In genomic region chr1:167627865-167628641, GRCh38 we compare ENCODE assay signal across 1 cellular context.
TF ChIP-seq lines count a peak whose summit lies in the region.

No MANE protein-coding gene starts in this region.

TF ChIP-seq in K562, 482 proteins besides CTCF, POLR2A, EP300 and RAD21 (continued from another document and continues in another):
- TF ChIP-seq E2F4 (CRISPR knock-in tag; IDR thresholded peaks at IDR 0.05; ENCODE audit: low read depth) (no peak), YBX1 (IDR thresholded peaks at IDR 0.05) (no peak), SMAD3 (CRISPR knock-in tag; conservative IDR thresholded peaks at IDR 0.05) (peak; percentile 7; the same call in 1 of the 2 replicates), NKRF (IDR thresholded peaks at IDR 0.05; ENCODE audit: borderline replicate concordance) (0 out of 2 replicates have a peak, but pooled peaks have one; percentile 57), ZNF277 (CRISPR knock-in tag; IDR thresholded peaks at IDR 0.05; ENCODE audit: borderline replicate concordance) (no peak), BACH1 (tag; IDR thresholded peaks at IDR 0.05) (peak; percentile 74), SOX6 (IDR thresholded peaks at IDR 0.05) (peak; percentile 94), SREBF2 (CRISPR knock-in tag; IDR thresholded peaks at IDR 0.05) (no peak), FOXK1 (CRISPR knock-in tag; IDR thresholded peaks at IDR 0.05; ENCODE audit: borderline replicate concordance) (no peak; the same call in 1 of the 2 replicates), SNRNP70 (optimal IDR thresholded peaks at IDR 0.05; ENCODE audit: low read depth, low read length) (no peak), KLF16 (IDR thresholded peaks at IDR 0.05) (peak; percentile 90), TFAM (CRISPR knock-in tag; conservative IDR thresholded peaks at IDR 0.05) (no peak), ZNF174 (CRISPR knock-in tag; IDR thresholded peaks at IDR 0.05) (no peak; the same call in 1 of the 2 replicates), HNRNPK (IDR thresholded peaks at IDR 0.05; ENCODE audit: low read depth, low read length, poor library complexity, severe bottlenecking) (no peak), ZNF239 (CRISPR knock-in tag; IDR thresholded peaks at IDR 0.05) (0 out of 2 replicates have a peak, but pooled peaks have one; percentile 34), ETS2 (tag; IDR thresholded peaks at IDR 0.05; ENCODE audit: borderline replicate concordance, poor library complexity, severe bottlenecking) (no peak), ZEB2 (IDR thresholded peaks at IDR 0.05) (peak; percentile 99), MLX (CRISPR knock-in tag; conservative IDR thresholded peaks at IDR 0.05) (0 out of 4 replicates have a peak, but pooled peaks of 1 of the 2 experiments have one; percentile 7), SMARCA5 (IDR thresholded peaks at IDR 0.05) (0 out of 2 replicates have a peak, but pooled peaks have one; percentile 16), NR2F6 (CRISPR knock-in tag; IDR thresholded peaks at IDR 0.05) (no peak), ZNF143 (CRISPR knock-in tag; IDR thresholded peaks at IDR 0.05) (no peak), MTA2 (IDR thresholded peaks at IDR 0.05; ENCODE audit: low read depth) (peak; percentile 79), ZSCAN29 (IDR thresholded peaks at IDR 0.05) (no peak), NCOA2 (IDR thresholded peaks at IDR 0.05; ENCODE audit: partially characterized antibody in 2 of 2) (no peak), PPARD (CRISPR knock-in tag; IDR thresholded peaks at IDR 0.05) (no peak), FOXP1 (CRISPR knock-in tag; IDR thresholded peaks at IDR 0.05) (peak; percentile 57), KDM1A (IDR thresholded peaks at IDR 0.05) (peak; percentile 91 to 93), TRIM24 (IDR thresholded peaks at IDR 0.05) (peak; percentile 79 to 87), POLR3G (IDR thresholded peaks at IDR 0.05; ENCODE audit: extremely low read depth, insufficient read length, insufficient replicate concordance) (no peak), SAP30 (IDR thresholded peaks at IDR 0.05; ENCODE audit: borderline replicate concordance, insufficient read depth, low read depth, low read length, poor library complexity, severe bottlenecking) (no peak), SMARCB1 (IDR thresholded peaks at IDR 0.05; ENCODE audit: insufficient read length, low read depth) (no peak), PTBP1 (IDR thresholded peaks at IDR 0.05; ENCODE audit: low read depth, low read length) (no peak), ZNF695 (CRISPR knock-in tag; IDR thresholded peaks at IDR 0.05) (0 out of 2 replicates have a peak, but pooled peaks have one; percentile 22), NBN (IDR thresholded peaks at IDR 0.05; ENCODE audit: low read depth) (peak; percentile 98), EHMT2 (IDR thresholded peaks at IDR 0.05) (0 out of 2 replicates have a peak, but pooled peaks have one; percentile 49)
- TF ChIP-seq, protein P1, sequence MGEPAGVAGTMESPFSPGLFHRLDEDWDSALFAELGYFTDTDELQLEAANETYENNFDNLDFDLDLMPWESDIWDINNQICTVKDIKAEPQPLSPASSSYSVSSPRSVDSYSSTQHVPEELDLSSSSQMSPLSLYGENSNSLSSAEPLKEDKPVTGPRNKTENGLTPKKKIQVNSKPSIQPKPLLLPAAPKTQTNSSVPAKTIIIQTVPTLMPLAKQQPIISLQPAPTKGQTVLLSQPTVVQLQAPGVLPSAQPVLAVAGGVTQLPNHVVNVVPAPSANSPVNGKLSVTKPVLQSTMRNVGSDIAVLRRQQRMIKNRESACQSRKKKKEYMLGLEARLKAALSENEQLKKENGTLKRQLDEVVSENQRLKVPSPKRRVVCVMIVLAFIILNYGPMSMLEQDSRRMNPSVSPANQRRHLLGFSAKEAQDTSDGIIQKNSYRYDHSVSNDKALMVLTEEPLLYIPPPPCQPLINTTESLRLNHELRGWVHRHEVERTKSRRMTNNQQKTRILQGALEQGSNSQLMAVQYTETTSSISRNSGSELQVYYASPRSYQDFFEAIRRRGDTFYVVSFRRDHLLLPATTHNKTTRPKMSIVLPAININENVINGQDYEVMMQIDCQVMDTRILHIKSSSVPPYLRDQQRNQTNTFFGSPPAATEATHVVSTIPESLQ (CRISPR knock-in tag; IDR thresholded peaks at IDR 0.05): peak; percentile 51; the same call in 1 of the 2 replicates
- TF ChIP-seq, protein P2, sequence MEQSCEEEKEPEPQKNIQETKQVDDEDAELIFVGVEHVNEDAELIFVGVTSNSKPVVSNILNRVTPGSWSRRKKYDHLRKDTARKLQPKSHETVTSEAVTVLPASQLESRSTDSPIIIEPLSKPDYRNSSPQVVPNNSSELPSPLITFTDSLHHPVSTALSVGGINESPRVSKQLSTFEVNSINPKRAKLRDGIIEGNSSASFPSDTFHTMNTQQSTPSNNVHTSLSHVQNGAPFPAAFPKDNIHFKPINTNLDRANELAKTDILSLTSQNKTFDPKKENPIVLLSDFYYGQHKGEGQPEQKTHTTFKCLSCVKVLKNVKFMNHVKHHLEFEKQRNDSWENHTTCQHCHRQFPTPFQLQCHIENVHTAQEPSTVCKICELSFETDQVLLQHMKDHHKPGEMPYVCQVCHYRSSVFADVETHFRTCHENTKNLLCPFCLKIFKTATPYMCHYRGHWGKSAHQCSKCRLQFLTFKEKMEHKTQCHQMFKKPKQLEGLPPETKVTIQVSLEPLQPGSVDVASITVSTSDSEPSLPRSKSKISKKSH (CRISPR knock-in tag; IDR thresholded peaks at IDR 0.05): no peak
- TF ChIP-seq, protein P3, sequence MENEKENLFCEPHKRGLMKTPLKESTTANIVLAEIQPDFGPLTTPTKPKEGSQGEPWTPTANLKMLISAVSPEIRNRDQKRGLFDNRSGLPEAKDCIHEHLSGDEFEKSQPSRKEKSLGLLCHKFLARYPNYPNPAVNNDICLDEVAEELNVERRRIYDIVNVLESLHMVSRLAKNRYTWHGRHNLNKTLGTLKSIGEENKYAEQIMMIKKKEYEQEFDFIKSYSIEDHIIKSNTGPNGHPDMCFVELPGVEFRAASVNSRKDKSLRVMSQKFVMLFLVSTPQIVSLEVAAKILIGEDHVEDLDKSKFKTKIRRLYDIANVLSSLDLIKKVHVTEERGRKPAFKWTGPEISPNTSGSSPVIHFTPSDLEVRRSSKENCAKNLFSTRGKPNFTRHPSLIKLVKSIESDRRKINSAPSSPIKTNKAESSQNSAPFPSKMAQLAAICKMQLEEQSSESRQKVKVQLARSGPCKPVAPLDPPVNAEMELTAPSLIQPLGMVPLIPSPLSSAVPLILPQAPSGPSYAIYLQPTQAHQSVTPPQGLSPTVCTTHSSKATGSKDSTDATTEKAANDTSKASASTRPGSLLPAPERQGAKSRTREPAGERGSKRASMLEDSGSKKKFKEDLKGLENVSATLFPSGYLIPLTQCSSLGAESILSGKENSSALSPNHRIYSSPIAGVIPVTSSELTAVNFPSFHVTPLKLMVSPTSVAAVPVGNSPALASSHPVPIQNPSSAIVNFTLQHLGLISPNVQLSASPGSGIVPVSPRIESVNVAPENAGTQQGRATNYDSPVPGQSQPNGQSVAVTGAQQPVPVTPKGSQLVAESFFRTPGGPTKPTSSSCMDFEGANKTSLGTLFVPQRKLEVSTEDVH (IDR thresholded peaks at IDR 0.05; ENCODE audit: low read depth, partially characterized antibody): peak; percentile 49
- TF ChIP-seq, protein P4, sequence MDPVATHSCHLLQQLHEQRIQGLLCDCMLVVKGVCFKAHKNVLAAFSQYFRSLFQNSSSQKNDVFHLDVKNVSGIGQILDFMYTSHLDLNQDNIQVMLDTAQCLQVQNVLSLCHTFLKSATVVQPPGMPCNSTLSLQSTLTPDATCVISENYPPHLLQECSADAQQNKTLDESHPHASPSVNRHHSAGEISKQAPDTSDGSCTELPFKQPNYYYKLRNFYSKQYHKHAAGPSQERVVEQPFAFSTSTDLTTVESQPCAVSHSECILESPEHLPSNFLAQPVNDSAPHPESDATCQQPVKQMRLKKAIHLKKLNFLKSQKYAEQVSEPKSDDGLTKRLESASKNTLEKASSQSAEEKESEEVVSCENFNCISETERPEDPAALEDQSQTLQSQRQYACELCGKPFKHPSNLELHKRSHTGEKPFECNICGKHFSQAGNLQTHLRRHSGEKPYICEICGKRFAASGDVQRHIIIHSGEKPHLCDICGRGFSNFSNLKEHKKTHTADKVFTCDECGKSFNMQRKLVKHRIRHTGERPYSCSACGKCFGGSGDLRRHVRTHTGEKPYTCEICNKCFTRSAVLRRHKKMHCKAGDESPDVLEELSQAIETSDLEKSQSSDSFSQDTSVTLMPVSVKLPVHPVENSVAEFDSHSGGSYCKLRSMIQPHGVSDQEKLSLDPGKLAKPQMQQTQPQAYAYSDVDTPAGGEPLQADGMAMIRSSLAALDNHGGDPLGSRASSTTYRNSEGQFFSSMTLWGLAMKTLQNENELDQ (CRISPR knock-in tag; IDR thresholded peaks at IDR 0.05; ENCODE audit: borderline replicate concordance): no peak; the same call in 1 of the 2 replicates
- TF ChIP-seq, protein P5, sequence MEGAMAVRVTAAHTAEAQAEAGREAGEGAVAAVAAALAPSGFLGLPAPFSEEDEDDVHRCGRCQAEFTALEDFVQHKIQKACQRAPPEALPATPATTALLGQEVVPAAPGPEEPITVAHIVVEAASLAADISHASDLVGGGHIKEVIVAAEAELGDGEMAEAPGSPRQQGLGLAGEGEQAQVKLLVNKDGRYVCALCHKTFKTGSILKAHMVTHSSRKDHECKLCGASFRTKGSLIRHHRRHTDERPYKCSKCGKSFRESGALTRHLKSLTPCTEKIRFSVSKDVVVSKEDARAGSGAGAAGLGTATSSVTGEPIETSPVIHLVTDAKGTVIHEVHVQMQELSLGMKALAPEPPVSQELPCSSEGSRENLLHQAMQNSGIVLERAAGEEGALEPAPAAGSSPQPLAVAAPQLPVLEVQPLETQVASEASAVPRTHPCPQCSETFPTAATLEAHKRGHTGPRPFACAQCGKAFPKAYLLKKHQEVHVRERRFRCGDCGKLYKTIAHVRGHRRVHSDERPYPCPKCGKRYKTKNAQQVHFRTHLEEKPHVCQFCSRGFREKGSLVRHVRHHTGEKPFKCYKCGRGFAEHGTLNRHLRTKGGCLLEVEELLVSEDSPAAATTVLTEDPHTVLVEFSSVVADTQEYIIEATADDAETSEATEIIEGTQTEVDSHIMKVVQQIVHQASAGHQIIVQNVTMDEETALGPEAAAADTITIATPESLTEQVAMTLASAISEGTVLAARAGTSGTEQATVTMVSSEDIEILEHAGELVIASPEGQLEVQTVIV (CRISPR knock-in tag; IDR thresholded peaks at IDR 0.05; ENCODE audit: borderline replicate concordance): no peak
- TF ChIP-seq, protein P6, sequence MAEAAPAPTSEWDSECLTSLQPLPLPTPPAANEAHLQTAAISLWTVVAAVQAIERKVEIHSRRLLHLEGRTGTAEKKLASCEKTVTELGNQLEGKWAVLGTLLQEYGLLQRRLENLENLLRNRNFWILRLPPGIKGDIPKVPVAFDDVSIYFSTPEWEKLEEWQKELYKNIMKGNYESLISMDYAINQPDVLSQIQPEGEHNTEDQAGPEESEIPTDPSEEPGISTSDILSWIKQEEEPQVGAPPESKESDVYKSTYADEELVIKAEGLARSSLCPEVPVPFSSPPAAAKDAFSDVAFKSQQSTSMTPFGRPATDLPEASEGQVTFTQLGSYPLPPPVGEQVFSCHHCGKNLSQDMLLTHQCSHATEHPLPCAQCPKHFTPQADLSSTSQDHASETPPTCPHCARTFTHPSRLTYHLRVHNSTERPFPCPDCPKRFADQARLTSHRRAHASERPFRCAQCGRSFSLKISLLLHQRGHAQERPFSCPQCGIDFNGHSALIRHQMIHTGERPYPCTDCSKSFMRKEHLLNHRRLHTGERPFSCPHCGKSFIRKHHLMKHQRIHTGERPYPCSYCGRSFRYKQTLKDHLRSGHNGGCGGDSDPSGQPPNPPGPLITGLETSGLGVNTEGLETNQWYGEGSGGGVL (CRISPR knock-in tag; IDR thresholded peaks at IDR 0.05): no peak
- TF ChIP-seq, protein P7, sequence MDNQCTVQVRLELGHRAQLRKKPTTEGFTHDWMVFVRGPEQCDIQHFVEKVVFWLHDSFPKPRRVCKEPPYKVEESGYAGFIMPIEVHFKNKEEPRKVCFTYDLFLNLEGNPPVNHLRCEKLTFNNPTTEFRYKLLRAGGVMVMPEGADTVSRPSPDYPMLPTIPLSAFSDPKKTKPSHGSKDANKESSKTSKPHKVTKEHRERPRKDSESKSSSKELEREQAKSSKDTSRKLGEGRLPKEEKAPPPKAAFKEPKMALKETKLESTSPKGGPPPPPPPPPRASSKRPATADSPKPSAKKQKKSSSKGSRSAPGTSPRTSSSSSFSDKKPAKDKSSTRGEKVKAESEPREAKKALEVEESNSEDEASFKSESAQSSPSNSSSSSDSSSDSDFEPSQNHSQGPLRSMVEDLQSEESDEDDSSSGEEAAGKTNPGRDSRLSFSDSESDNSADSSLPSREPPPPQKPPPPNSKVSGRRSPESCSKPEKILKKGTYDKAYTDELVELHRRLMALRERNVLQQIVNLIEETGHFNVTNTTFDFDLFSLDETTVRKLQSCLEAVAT (IDR thresholded peaks at IDR 0.05): peak in 1 of 2 experiments; percentile 94; a peak in 2 of 4 replicates
